9 cellular contexts compared by ENCODE assay signal in the genomic region with DNA sequence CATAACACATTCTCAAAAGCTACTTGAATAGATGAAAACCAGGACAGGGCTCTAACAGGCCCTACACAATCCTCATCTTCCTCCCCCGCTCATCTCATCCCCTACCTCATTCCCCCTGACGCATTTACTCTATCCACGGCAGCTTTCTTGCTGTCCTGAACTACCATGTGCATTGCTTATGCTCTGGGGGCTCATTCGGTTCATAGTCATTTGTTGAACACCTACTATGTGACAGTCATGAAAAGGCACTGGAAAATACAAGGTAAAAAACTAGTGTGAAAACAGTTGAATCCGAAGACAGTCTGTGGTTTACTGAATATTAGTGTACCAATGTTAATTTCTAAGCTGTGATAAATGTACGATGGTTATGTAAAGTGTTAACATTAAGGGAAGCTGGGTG. TPM values are rescaled to one million over a fixed set of nuclear protein-coding genes. Genes with fewer than 3 reads are reported as not detected.
DNase-seq lines count a peak whose midpoint lies in the region; ATAC-seq and TF ChIP-seq lines count a peak whose summit lies in the region.
"Had no signal": no experiment of that assay in that cellular context is flagged by ENCODE, and none has a peak within 500 bp of the region (broad histone marks: within the 10 kb centered on the region; RNA-seq: fewer than 3 reads in every experiment).

No MANE protein-coding gene starts in this region.

- no peak for TF ChIP-seq POLR2A in gastrocnemius medialis (IDR thresholded peaks at IDR 0.05)

- in situ Hi-C loops in GM23248 (cut with MboI): no loop called here
- in situ Hi-C loops in gastrocnemius medialis (cut with MboI; ENCODE audit: low sequenced_read_pairs in 4 of 4): loop anchor here in 2 of 4 donors (25.0 kb wide), 1 partner anchor 185 kb away; the partner anchor contains the start of gene RNASEH1 (in 2 of the 2)

- TF ChIP-seq CTCF in fibroblast of villous mesenchyme (IDR thresholded peaks at IDR 0.05; ENCODE audit: insufficient read depth, low read depth, low read length) (no peak), gastrocnemius medialis (IDR thresholded peaks at IDR 0.05 in 4 of 5, conservative IDR thresholded peaks at IDR 0.05 in 1 of 5) (no peak)

- peak overlapping the region; percentile 95 for H3K27ac Mint-ChIP-seq in T-helper 17 cell

- H3K4me1 Mint-ChIP-seq in T-helper 17 cell: peaks cover 32% of the 10 kb centered on the region

- no peaks in the 10 kb centered on the region for H3K27me3 Mint-ChIP-seq in T-helper 17 cell

- H3K4me1 ChIP-seq in GM23248 (ENCODE audit: insufficient read depth): peaks cover 24% of the 10 kb centered on the region
- H3K4me1 ChIP-seq in gastrocnemius medialis: peaks cover 29 to 36% of the 10 kb centered on the region in 2 donors

- H2AFZ ChIP-seq in GM23248: peak overlapping the region; percentile 96

- H3K4me3 ChIP-seq in GM23248 (peak overlapping the region; percentile 93), fibroblast of villous mesenchyme (ENCODE audit: low read depth, low read length) (peak overlapping the region; percentile 99), gastrocnemius medialis (peak overlapping the region; percentile 83 to 91 (median 84))

- no peaks in the 10 kb centered on the region for H3K27me3 ChIP-seq in GM23248 (replicated peaks; ENCODE audit: insufficient read depth)
- no peaks in the 10 kb centered on the region for H3K27me3 ChIP-seq in gastrocnemius medialis

- peak overlapping the region; percentile 79; the same call in 1 of the 2 replicates for H3K27ac ChIP-seq in GM23248
- H3K27ac ChIP-seq in gastrocnemius medialis: no peak overlapping the region

- peak overlapping the region; percentile 77 for H3K9ac ChIP-seq in GM23248

- intact Hi-C loops in gastrocnemius medialis (cut with DNase I; ENCODE audit: low total_unique reads): loop anchor here (1.0 to 5.0 kb wide), 2 partner anchors 95 to 181 kb away; partner anchors contain the start of gene RNASEH1

- DNase-seq in GM23248 (no peak), T-helper 17 cell (no peak), fibroblast of villous mesenchyme (ENCODE audit: low read depth) (no peak), gastrocnemius medialis (no peak), anterior cingulate cortex (lab: John Stamatoyannopoulos, UW) (no peak), NCI-H748 treated with DMSO at 0.1 percent for 48 hours (lab: John Stamatoyannopoulos, UW) (no peak)
- DNase-seq in central memory CD4-positive, alpha-beta T cell: no peak
- DNase-seq: NCI-H1105 had no signal

- no peaks in the 10 kb centered on the region for H3K9me2 ChIP-seq in GM23248 (ENCODE audit: insufficient read depth)

- H3K36me3 Mint-ChIP-seq in T-helper 17 cell (ENCODE audit: low read depth): peaks cover 3% of the 10 kb centered on the region

- peaks cover 45% of the 10 kb centered on the region for H3K79me2 ChIP-seq in GM23248 (ENCODE audit: insufficient read depth)

- H3F3A ChIP-seq in GM23248 (ENCODE audit: insufficient read depth): peaks cover 13% of the 10 kb centered on the region

- H3K4me2 ChIP-seq in GM23248 (ENCODE audit: unreplicated experiment): peak overlapping the region; percentile 91

- H3K36me3 ChIP-seq in GM23248 (ENCODE audit: low read depth): 0 out of 2 replicates have a peak, but pooled peaks cover 4% of the 10 kb centered on the region
- no peaks in the 10 kb centered on the region for H3K36me3 ChIP-seq in gastrocnemius medialis

- no peak for ATAC-seq in T-helper 17 cell
- no peak for ATAC-seq in gastrocnemius medialis
- no peak for ATAC-seq in GM21529 (IDR thresholded peaks at IDR 0.05; ENCODE audit: unreplicated experiment)

- peak overlapping the region; percentile 97 for H3K4me3 Mint-ChIP-seq in T-helper 17 cell

- 46% methylated on average over 6 of the region's 6 CpGs for WGBS in GM23248 (ENCODE audit: low coverage in 1 of 2, low lambda C conversion rate in 2 of 2, missing lambda C conversion rate in 2 of 2), 2 experiments

- H3K9me3 ChIP-seq in GM23248 (ENCODE audit: low read depth) (no peaks in the 10 kb centered on the region), T-helper 17 cell (ENCODE audit: control insufficient read depth, low read length, poor library complexity, severe bottlenecking) (no peaks in the 10 kb centered on the region), gastrocnemius medialis (no peaks in the 10 kb centered on the region)

- H4K20me1 ChIP-seq in GM23248 (ENCODE audit: insufficient read depth): no peaks in the 10 kb centered on the region

RNA-seq across cellular contexts. Expression of gene EIPR1, which starts 0.8 kb away (rescaled TPM):
- 46.5 and 50.2 TPM in 2 replicates for total RNA-seq in GM23248 (2014; rRNA removed; shearing (Covaris generic))
- polyA plus RNA-seq in GM23248 (2016; fragmentation: Nextera tagmentation; extraction: Ambion mirVana): 20.2 and 22.7 TPM in 2 replicates
- total RNA-seq in T-helper 17 cell (10 to 100 TPM; 25.1 to 28.5 TPM), fibroblast of villous mesenchyme (23.8 and 32.4 TPM in 2 replicates), gastrocnemius medialis (10 to 100 TPM; 23.2 to 30.5 (median 24.4) TPM)

RNA-seq across cellular contexts. Expression of gene TRAPPC12, which starts 2.7 kb away (rescaled TPM):
- 48.1 and 70.4 TPM in 2 replicates for total RNA-seq in GM23248 (2014; rRNA removed; shearing (Covaris generic))
- 29.3 and 30.4 TPM in 2 replicates for polyA plus RNA-seq in GM23248 (2016; fragmentation: Nextera tagmentation; extraction: Ambion mirVana)
- 10 to 100 TPM; 66.5 to 80.4 TPM for total RNA-seq in T-helper 17 cell
- 50.1 and 72.8 TPM in 2 replicates for total RNA-seq in fibroblast of villous mesenchyme
- 10 to 100 TPM; 36.6 to 57.4 (median 53.1) TPM for total RNA-seq in gastrocnemius medialis
